ENCODE assay signal across 2 cellular contexts in the genomic region with DNA sequence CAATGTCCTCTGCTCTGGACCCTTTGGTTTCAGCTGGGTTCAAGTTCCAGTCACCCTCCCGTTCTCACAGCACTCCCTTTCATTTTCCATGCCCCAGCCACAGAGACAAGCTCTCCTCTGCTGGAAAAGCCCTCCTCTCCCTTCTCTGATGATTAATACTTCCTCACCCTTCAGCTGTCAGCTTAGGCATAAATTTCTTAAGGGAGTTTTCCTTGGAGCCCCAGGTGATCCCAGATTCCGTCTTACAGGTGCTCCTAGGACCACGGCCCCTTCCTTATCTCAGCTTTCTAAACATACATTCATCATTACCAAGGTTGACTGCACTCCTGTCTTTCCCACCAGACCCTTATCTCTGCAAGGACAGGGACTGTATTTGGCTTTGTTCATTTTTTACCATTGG.
TF ChIP-seq lines count a peak whose summit lies in the region.

No MANE protein-coding gene starts in this region.

TF ChIP-seq in HCT116, 20 proteins besides CTCF, POLR2A, EP300 and RAD21:
- TF ChIP-seq ZNF274 (IDR thresholded peaks at IDR 0.05; ENCODE audit: low read depth, low read length) (no peak), ZFX (IDR thresholded peaks at IDR 0.05) (no peak)

TF ChIP-seq in GM12878, 131 proteins besides CTCF, POLR2A, EP300 and RAD21:
- TF ChIP-seq ESRRA (IDR thresholded peaks at IDR 0.05; ENCODE audit: low read length) (no peak), POLR2AphosphoS2 (IDR thresholded peaks at IDR 0.05; ENCODE audit: low read depth, low read length) (no peak), BCL3 (IDR thresholded peaks at IDR 0.05; ENCODE audit: borderline replicate concordance, insufficient read depth, low read depth, low read length, poor library complexity, severe bottlenecking) (no peak), STAT1 (conservative IDR thresholded peaks at IDR 0.05) (no peak), MXI1 (IDR thresholded peaks at IDR 0.05; ENCODE audit: low read depth, low read length) (no peak), TCF3 (IDR thresholded peaks at IDR 0.05; ENCODE audit: borderline replicate concordance, insufficient read depth, low read depth, low read length) (no peak), RELB (IDR thresholded peaks at IDR 0.05; ENCODE audit: low read depth) (no peak)
